8 cellular contexts compared by ENCODE assay signal in the genomic region with DNA sequence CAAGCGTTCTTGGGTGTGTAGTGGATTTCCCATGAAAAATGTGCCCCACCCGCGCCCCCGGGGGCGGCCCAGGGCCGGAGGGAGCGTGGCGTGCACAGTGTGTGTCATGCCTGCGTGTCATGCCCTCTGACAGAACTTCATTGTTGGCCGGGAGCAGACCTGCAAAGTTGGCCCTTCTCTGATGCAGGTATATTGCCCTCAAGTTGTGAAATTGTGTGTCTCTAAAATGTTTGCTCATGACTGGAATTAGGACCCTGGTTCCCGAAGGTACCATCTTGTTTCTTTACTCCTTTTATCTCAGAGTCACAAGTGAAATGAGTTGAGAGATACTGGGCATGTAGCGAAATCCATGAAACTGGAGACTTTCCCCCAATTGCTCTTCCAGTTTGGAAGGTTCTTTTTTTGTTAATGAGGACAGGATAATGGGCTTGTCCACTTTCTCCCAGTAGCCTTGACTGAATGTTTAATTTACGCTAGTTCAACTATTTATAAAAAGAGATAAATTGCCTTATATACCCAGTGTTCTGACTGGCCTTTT. TPM values are rescaled to one million over a fixed set of nuclear protein-coding genes. Genes with fewer than 3 reads are reported as not detected.
DNase-seq lines count a peak whose midpoint lies in the region; ATAC-seq lines count a peak whose summit lies in the region.

No MANE protein-coding gene starts in this region.

- peak overlapping the region; percentile 92 for H3K4me3 ChIP-seq in HUES48 (ENCODE audit: low read depth, low read length)

- H3K9me3 ChIP-seq in HUES48 (ENCODE audit: control insufficient read depth, insufficient read depth, low read length), result no peaks in the 10 kb centered on the region

- H3K27me3 ChIP-seq in HUES48 (ENCODE audit: control insufficient read depth, insufficient read depth, low read length), result no peaks in the 10 kb centered on the region

- H3K36me3 ChIP-seq in HUES48 (ENCODE audit: control insufficient read depth, insufficient read depth, low read length), result no peaks in the 10 kb centered on the region

- H3K9ac ChIP-seq in HUES48 (ENCODE audit: low read depth, low read length), result peak overlapping the region; percentile 90

- peak; percentile 19 for ATAC-seq in GM19395 (IDR thresholded peaks at IDR 0.05; ENCODE audit: unreplicated experiment)
- ATAC-seq in activated CD4-positive, CD25-positive, alpha-beta regulatory T cell treated with anti-CD3 and anti-CD28 coated beads, Interleukin-2, amount 50 U/mL, for 24 hours, result peak; percentile 14 to 18

- peak overlapping the region; percentile 96 for H3K27ac ChIP-seq in HUES48 (ENCODE audit: low read depth, low read length)

- DNase-seq in dermis blood vessel endothelial cell (peak; percentile 55), medulla oblongata (ENCODE audit: extremely low spot score) (peak; percentile 60), NCI-H1930 (lab: John Stamatoyannopoulos, UW) (no peak), NCI-H2107 treated with DMSO at 0.1 percent for 48 hours (lab: John Stamatoyannopoulos, UW; ENCODE audit: unreplicated experiment) (no peak)
- peak; percentile 30 to 37 for DNase-seq in stimulated activated CD8-positive, alpha-beta memory T cell treated with anti-CD3 and anti-CD28 coated beads, Interleukin-2, amount 100 ng/mL, for 48 hours (ENCODE audit: low read depth in 2 of 2)

- peaks cover 34% of the 10 kb centered on the region for H3K4me1 ChIP-seq in HUES48 (ENCODE audit: control insufficient read depth, insufficient read depth, low read length)

RNA-seq across cellular contexts. Expression of a gene that starts 26.2 kb away (rescaled TPM):
- 15.3 and 30.6 TPM in 2 replicates for total RNA-seq in dermis blood vessel endothelial cell

RNA-seq across cellular contexts. Expression of a gene that starts 26.6 kb away (rescaled TPM):
- total RNA-seq in dermis blood vessel endothelial cell, result 32.7 and 57.0 TPM in 2 replicates

Comparison
In these comparisons a context has a peak if more than half of its experiments do, and no peak if none do; other contexts are left out.
1. DNase-seq: peak in dermis blood vessel endothelial cell (single experiment), medulla oblongata (single experiment) and stimulated activated CD8-positive, alpha-beta memory T cell treated with anti-CD3 and anti-CD28 coated beads, Interleukin-2, amount 100 ng/mL, for 48 hours (2 of 2); none in NCI-H1930 (0 of 2) and NCI-H2107 treated with DMSO at 0.1 percent for 48 hours (single experiment).